11 cellular contexts compared by ENCODE assay signal in the genomic region with DNA sequence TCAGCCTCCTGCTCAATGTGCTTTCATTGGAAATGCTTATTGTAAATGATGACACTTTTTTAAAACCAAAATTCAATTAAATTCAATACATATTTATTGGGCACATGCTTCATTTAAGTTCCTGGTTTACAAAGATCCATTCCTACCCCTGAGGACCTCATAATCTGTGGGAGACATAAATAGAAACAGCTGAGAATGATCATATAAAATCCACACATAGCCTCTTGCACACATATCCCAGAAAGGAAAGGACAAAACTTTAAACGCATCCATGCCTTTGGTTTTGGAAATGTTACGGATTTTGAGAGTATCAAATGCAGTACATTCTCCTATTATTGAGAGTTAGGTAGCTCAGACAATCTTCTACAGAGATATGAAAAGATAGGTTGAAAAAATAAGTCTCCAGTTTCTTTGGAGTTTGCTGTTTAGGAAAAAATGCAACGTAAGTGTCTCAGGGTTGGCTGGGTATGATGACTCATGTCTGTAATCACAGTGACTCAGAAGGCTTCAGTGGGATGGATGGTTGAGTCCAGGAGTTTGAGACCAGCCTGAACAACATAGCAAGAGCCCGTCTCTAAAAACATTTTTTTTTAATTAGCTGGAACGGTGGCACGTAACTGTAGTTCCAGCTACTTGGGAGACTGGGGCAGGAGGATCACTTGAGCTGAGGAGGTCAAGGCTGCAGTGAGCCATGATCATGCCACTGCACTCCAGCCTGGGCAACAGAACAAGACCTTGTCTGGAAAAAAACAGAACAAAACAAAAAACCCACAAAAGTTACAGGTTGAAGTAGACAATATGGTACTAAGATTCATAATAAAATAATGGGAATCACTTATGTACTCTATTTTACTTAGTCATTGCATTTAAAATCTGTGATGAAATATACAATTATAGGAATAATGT. TPM values are rescaled to one million over a fixed set of nuclear protein-coding genes. Genes with fewer than 3 reads are reported as not detected.
A peak's percentile ranks its signal among the peaks of the same experiment; 100 is the strongest.
DNase-seq lines count a peak whose midpoint lies in the region; ATAC-seq, FAIRE-seq and TF ChIP-seq lines count a peak whose summit lies in the region.
"Had no signal": no experiment of that assay in that cellular context is flagged by ENCODE, and none has a peak within 500 bp of the region (broad histone marks: within the 10 kb centered on the region; RNA-seq: fewer than 3 reads in every experiment).

No MANE protein-coding gene starts in this region.

- POLR2A ChIA-PET in A549 (lab: Yijun Ruan, JAX), result interaction anchor here (0.7 kb wide), 1 partner anchor 17 kb away, joined by 10 read pairs; no protein-coding TSS in a partner anchor

- H3K4me1 ChIP-seq in A549, result peaks cover 28% of the 10 kb centered on the region

- DNase-seq in A549 (ENCODE audit: low read depth in 1 of 2, low spot score in 1 of 2), result peak; percentile 51 to 80
- no peak for DNase-seq in H54 (ENCODE audit: insufficient read length, low spot score)
- peak; percentile 86 to 92 for DNase-seq in foreskin fibroblast
- DNase-seq in ureter (ENCODE audit: low spot score), result no peak
- DNase-seq in NCI-H2081 treated with DMSO at 0.1 percent for 48 hours (lab: John Stamatoyannopoulos, UW), result no peak
- no peak for DNase-seq in activated T-cell treated with anti-CD3 and anti-CD28 coated beads, Interleukin-2, amount 50 U/mL, for 24 hours
- DNase-seq: activated CD8-positive, alpha-beta memory T cell treated with anti-CD3 and anti-CD28 coated beads, Interleukin-2, amount 10 ng/mL, durations not matched to agents 7 days and 5 days; cortex of kidney; Kasumi-1 had no signal

- TF ChIP-seq RAD21 in A549 (conservative IDR thresholded peaks at IDR 0.05 in 1 of 2, IDR thresholded peaks at IDR 0.05 in 1 of 2), result no peak

- H3K4me3 Mint-ChIP-seq in activated T-cell treated with anti-CD3 and anti-CD28 coated beads, Interleukin-2, amount 50 U/mL, for 24 hours, result no peak overlapping the region
- H3K4me3 Mint-ChIP-seq: activated CD8-positive, alpha-beta memory T cell treated with anti-CD3 and anti-CD28 coated beads, Interleukin-2, amount 10 ng/mL, durations not matched to agents 7 days and 5 days had no signal

- H3K4me2 ChIP-seq in A549, result peak overlapping the region; percentile 63

- WGBS in A549 (ENCODE audit: missing lambda C conversion rate), result 8% methylated on average over 6 of the region's 6 CpGs

- peaks cover 4% of the 10 kb centered on the region for H3K36me3 Mint-ChIP-seq in activated T-cell treated with anti-CD3 and anti-CD28 coated beads, Interleukin-2, amount 50 U/mL, for 24 hours (ENCODE audit: low read depth)
- H3K36me3 Mint-ChIP-seq: activated CD8-positive, alpha-beta memory T cell treated with anti-CD3 and anti-CD28 coated beads, Interleukin-2, amount 10 ng/mL, durations not matched to agents 7 days and 5 days had no signal

- no peak for TF ChIP-seq POLR2A in A549 (IDR thresholded peaks at IDR 0.05; ENCODE audit: low read length)
- no peak for TF ChIP-seq POLR2A in H54 (IDR thresholded peaks at IDR 0.05; ENCODE audit: low read depth, low read length)

- H3K9me3 Mint-ChIP-seq in activated T-cell treated with anti-CD3 and anti-CD28 coated beads, Interleukin-2, amount 50 U/mL, for 24 hours, result no peaks in the 10 kb centered on the region

- H3K27me3 Mint-ChIP-seq in activated T-cell treated with anti-CD3 and anti-CD28 coated beads, Interleukin-2, amount 50 U/mL, for 24 hours, result peaks cover 65% of the 10 kb centered on the region

- H3K27ac ChIP-seq in A549, result peak overlapping the region; percentile 72 to 82

- no peaks in the 10 kb centered on the region for H3K9me3 ChIP-seq in A549

- FAIRE-seq in A549 (lab: Jason Lieb, UNC) (no peak), H54 (lab: Jason Lieb, UNC) (peak; percentile 80)

- H3K4me3 ChIP-seq in A549 (no peak overlapping the region), foreskin fibroblast (ENCODE audit: low read depth in 1 of 2, low read length in 2 of 2) (peak overlapping the region in 1 of 2 donors; percentile 25)

- CTCF ChIA-PET in A549 (lab: Yijun Ruan, JAX), result interaction anchor here (0.7 to 2.7 kb wide), 6 partner anchors 11 to 263 kb away, joined by 3 to 17 read pairs (median 4); no protein-coding TSS in a partner anchor

- H3K4me1 Mint-ChIP-seq in activated T-cell treated with anti-CD3 and anti-CD28 coated beads, Interleukin-2, amount 50 U/mL, for 24 hours (ENCODE audit: low read depth), result peaks cover 32% of the 10 kb centered on the region

- ATAC-seq in A549, result peak in 1 of 2 experiments; percentile 54; a peak in 3 of 6 replicates
- peak; percentile 68 for ATAC-seq in SK-N-SH treated with all-trans-retinoic acid at 6 μM for 48 hours
- no peak for ATAC-seq in HG02870 (IDR thresholded peaks at IDR 0.05; ENCODE audit: unreplicated experiment)
- ATAC-seq: activated CD8-positive, alpha-beta memory T cell treated with anti-CD3 and anti-CD28 coated beads, Interleukin-2, amount 10 ng/mL, durations not matched to agents 7 days and 5 days had no signal

- no peak overlapping the region for H3K27ac Mint-ChIP-seq in activated T-cell treated with anti-CD3 and anti-CD28 coated beads, Interleukin-2, amount 50 U/mL, for 24 hours
- H3K27ac Mint-ChIP-seq: activated CD8-positive, alpha-beta memory T cell treated with anti-CD3 and anti-CD28 coated beads, Interleukin-2, amount 10 ng/mL, durations not matched to agents 7 days and 5 days had no signal

- TF ChIP-seq EP300 in A549 (IDR thresholded peaks at IDR 0.05), result no peak

- TF ChIP-seq CTCF in A549 (IDR thresholded peaks at IDR 0.05) (no peak), foreskin fibroblast (IDR thresholded peaks at IDR 0.05; ENCODE audit: low read depth, low read length) (no peak)

TF ChIP-seq in A549, 52 proteins besides CTCF, POLR2A, EP300 and RAD21 (continues in another document):
- TF ChIP-seq FOSL2 (IDR thresholded peaks at IDR 0.05), result peak; percentile 68
- peak; percentile 98 for TF ChIP-seq FOSL2 (CRISPR knock-in tag; IDR thresholded peaks at IDR 0.05)
- no peak for TF ChIP-seq CBX8 (IDR thresholded peaks at IDR 0.05)
- TF ChIP-seq NFE2L2 (conservative IDR thresholded peaks at IDR 0.05; ENCODE audit: low read length), result no peak
- no peak for TF ChIP-seq CHD2 (IDR thresholded peaks at IDR 0.05; ENCODE audit: low read length, partially characterized antibody)
- TF ChIP-seq BHLHE40 (IDR thresholded peaks at IDR 0.05; ENCODE audit: low read depth, low read length), result no peak
- no peak for TF ChIP-seq NR3C1 (IDR thresholded peaks at IDR 0.05)
- no peak for TF ChIP-seq EHMT2 (IDR thresholded peaks at IDR 0.05; ENCODE audit: low read depth)
- no peak for TF ChIP-seq HOXB13 (CRISPR knock-in tag; IDR thresholded peaks at IDR 0.05; ENCODE audit: low read depth)
- TF ChIP-seq NPAS2 (CRISPR knock-in tag; IDR thresholded peaks at IDR 0.05; ENCODE audit: borderline replicate concordance), result no peak
- TF ChIP-seq ZC3H11A (IDR thresholded peaks at IDR 0.05), result no peak
- TF ChIP-seq JUN (IDR thresholded peaks at IDR 0.05), result no peak
- TF ChIP-seq SREBF2 (IDR thresholded peaks at IDR 0.05), result no peak
- TF ChIP-seq, protein P1, sequence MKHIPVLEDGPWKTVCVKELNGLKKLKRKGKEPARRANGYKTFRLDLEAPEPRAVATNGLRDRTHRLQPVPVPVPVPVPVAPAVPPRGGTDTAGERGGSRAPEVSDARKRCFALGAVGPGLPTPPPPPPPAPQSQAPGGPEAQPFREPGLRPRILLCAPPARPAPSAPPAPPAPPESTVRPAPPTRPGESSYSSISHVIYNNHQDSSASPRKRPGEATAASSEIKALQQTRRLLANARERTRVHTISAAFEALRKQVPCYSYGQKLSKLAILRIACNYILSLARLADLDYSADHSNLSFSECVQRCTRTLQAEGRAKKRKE (CRISPR knock-in tag; IDR thresholded peaks at IDR 0.05; ENCODE audit: low read depth), result no peak
- TF ChIP-seq TP53 (CRISPR knock-in tag; IDR thresholded peaks at IDR 0.05), result no peak

TF ChIP-seq in SK-N-SH treated with all-trans-retinoic acid at 6 μM for 48 hours, 23 proteins besides CTCF, POLR2A, EP300 and RAD21 (continues in another document):
- no peak for TF ChIP-seq BACH2 (CRISPR knock-in tag; IDR thresholded peaks at IDR 0.05; ENCODE audit: borderline replicate concordance)
- TF ChIP-seq, protein P2, sequence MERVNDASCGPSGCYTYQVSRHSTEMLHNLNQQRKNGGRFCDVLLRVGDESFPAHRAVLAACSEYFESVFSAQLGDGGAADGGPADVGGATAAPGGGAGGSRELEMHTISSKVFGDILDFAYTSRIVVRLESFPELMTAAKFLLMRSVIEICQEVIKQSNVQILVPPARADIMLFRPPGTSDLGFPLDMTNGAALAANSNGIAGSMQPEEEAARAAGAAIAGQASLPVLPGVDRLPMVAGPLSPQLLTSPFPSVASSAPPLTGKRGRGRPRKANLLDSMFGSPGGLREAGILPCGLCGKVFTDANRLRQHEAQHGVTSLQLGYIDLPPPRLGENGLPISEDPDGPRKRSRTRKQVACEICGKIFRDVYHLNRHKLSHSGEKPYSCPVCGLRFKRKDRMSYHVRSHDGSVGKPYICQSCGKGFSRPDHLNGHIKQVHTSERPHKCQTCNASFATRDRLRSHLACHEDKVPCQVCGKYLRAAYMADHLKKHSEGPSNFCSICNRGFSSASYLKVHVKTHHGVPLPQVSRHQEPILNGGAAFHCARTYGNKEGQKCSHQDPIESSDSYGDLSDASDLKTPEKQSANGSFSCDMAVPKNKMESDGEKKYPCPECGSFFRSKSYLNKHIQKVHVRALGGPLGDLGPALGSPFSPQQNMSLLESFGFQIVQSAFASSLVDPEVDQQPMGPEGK (CRISPR knock-in tag; IDR thresholded peaks at IDR 0.05; ENCODE audit: borderline replicate concordance), result no peak
- no peak for TF ChIP-seq CSDC2 (CRISPR knock-in tag; IDR thresholded peaks at IDR 0.05)
- TF ChIP-seq PPARA (CRISPR knock-in tag; IDR thresholded peaks at IDR 0.05; ENCODE audit: borderline replicate concordance), result no peak
- no peak for TF ChIP-seq RARB (CRISPR knock-in tag; IDR thresholded peaks at IDR 0.05)

RNA-seq across cellular contexts. Expression of a gene that starts 3.9 kb away (rescaled TPM):
- polyA plus RNA-seq in A549 (2011; rRNA removed), result 8.6 and 10.8 TPM in 2 replicates
- polyA plus RNA-seq in A549 (2012; cell fraction: cytosol; rRNA removed), result 8.9 and 10.0 TPM in 2 replicates
- polyA plus RNA-seq in A549 (2012; cell fraction: nucleus; rRNA removed), result 14.3 and 16.5 TPM in 2 replicates
- polyA plus RNA-seq in A549 (2017; fragmentation: RNase III; extraction: RNeasy Plus Mini Kit Qiagen cat#74134 plus additional on column Dnase treatment), result 10.0 to 10.4 TPM (median 10.3 TPM) in 3 replicates
- polyA minus RNA-seq in A549 (2011; rRNA and poly(A)+ RNA removed), result 1.2 and 2.4 TPM in 2 replicates
- total RNA-seq in ureter, result 5.2 TPM

RNA-seq across cellular contexts. Expression of a gene that starts 26.8 kb away (rescaled TPM):
- polyA plus RNA-seq in A549 (2011; rRNA removed) (36.5 and 56.4 TPM in 2 replicates), A549 (2017; fragmentation: RNase III; extraction: RNeasy Plus Mini Kit Qiagen cat#74134 plus additional on column Dnase treatment) (33.7 to 37.8 TPM (median 33.8 TPM) in 3 replicates)
- 22.8 and 23.3 TPM in 2 replicates for polyA plus RNA-seq in A549 (2012; cell fraction: cytosol; rRNA removed)
- polyA plus RNA-seq in A549 (2012; cell fraction: nucleus; rRNA removed), result 19.3 and 27.7 TPM in 2 replicates
- polyA minus RNA-seq in A549 (2011; rRNA and poly(A)+ RNA removed), result 25.9 and 28.7 TPM in 2 replicates
- 59.0 TPM for total RNA-seq in ureter

Comparison
In these comparisons a context has a peak if more than half of its experiments do, and no peak if none do; other contexts are left out.
1. DNase-seq: peak in A549 (2 of 2) and foreskin fibroblast (2 of 2); none in H54 (single experiment), ureter (single experiment), NCI-H2081 treated with DMSO at 0.1 percent for 48 hours (single experiment) and activated T-cell treated with anti-CD3 and anti-CD28 coated beads, Interleukin-2, amount 50 U/mL, for 24 hours (single experiment).